19 cellular contexts compared by ENCODE assay signal in genomic region chr16:66298006-66298405, GRCh38.
A peak's percentile ranks its signal among the peaks of the same experiment; 100 is the strongest.
DNase-seq lines count a peak whose midpoint lies in the region; ATAC-seq and TF ChIP-seq lines count a peak whose summit lies in the region.
"Had no signal": no experiment of that assay in that cellular context is flagged by ENCODE, and none has a peak within 500 bp of the region (broad histone marks: within the 10 kb centered on the region; RNA-seq: fewer than 3 reads in every experiment).

No MANE protein-coding gene starts in this region.

- H3K9me3 Mint-ChIP-seq in osteocyte (ENCODE audit: unreplicated experiment): no peaks in the 10 kb centered on the region

- no peak for TF ChIP-seq CTCF in osteocyte (IDR thresholded peaks at IDR 0.05)

- ATAC-seq in GM19351 (IDR thresholded peaks at IDR 0.05; ENCODE audit: unreplicated experiment) (no peak), HG02970 (IDR thresholded peaks at IDR 0.05; ENCODE audit: low FRiP score, unreplicated experiment) (no peak)

- H3K4me3 Mint-ChIP-seq in osteocyte (ENCODE audit: unreplicated experiment): no peak overlapping the region
- H3K4me3 Mint-ChIP-seq: CD4-positive, CD25-positive, alpha-beta regulatory T cell had no signal

- peak; percentile 44 for DNase-seq in NCI-H82 (lab: John Stamatoyannopoulos, UW)
- DNase-seq in NCI-H82 treated with DMSO at 0.1 percent for 48 hours (lab: John Stamatoyannopoulos, UW; ENCODE audit: unreplicated experiment): no peak
- DNase-seq in islet precursor cell: peak; percentile 51
- DNase-seq in osteocyte (ENCODE audit: extremely low spot score, unreplicated experiment): peak; percentile 38
- no peak for DNase-seq in dermis blood vessel endothelial cell
- DNase-seq in putamen (ENCODE audit: low spot score): no peak
- DNase-seq: BE2C; CD4-positive, CD25-positive, alpha-beta regulatory T cell; COR-L47; DMS 273 treated with DMSO at 0.1 percent for 48 hours; DND-41; NCI-H1417; NCI-H187; NCI-H2107; NCI-H510A; NCI-H774; SHP77 had no signal

- H3K36me3 Mint-ChIP-seq in osteocyte (ENCODE audit: unreplicated experiment): no peaks in the 10 kb centered on the region
- H3K36me3 Mint-ChIP-seq: CD4-positive, CD25-positive, alpha-beta regulatory T cell had no signal

- no peak overlapping the region for H3K27ac Mint-ChIP-seq in osteocyte (ENCODE audit: unreplicated experiment)
- H3K27ac Mint-ChIP-seq: CD4-positive, CD25-positive, alpha-beta regulatory T cell had no signal

- no peaks in the 10 kb centered on the region for H3K4me1 Mint-ChIP-seq in osteocyte (ENCODE audit: unreplicated experiment)

- H3K27me3 Mint-ChIP-seq in osteocyte (ENCODE audit: unreplicated experiment): peaks cover 37% of the 10 kb centered on the region

Comparison
In these comparisons a context has a peak if more than half of its experiments do, and no peak if none do; other contexts are left out.
1. DNase-seq: peak in NCI-H82 (single experiment), islet precursor cell (single experiment) and osteocyte (single experiment); none in NCI-H82 treated with DMSO at 0.1 percent for 48 hours (single experiment), dermis blood vessel endothelial cell (single experiment) and putamen (single experiment).